Comparison of ENCODE assay signal across 20 cellular contexts in genomic region chr2:64284751-64285150, GRCh38.
DNase-seq lines count a peak whose midpoint lies in the region; FAIRE-seq and TF ChIP-seq lines count a peak whose summit lies in the region.
"Had no signal": no experiment of that assay in that cellular context is flagged by ENCODE, and none has a peak within 500 bp of the region (broad histone marks: within the 10 kb centered on the region; RNA-seq: fewer than 3 reads in every experiment).

No MANE protein-coding gene starts in this region.

- no peaks in the 10 kb centered on the region for H3K9me3 ChIP-seq in H1 (ENCODE audit: insufficient read depth in 2 of 2, low read depth in 1 of 2, low read length in 1 of 2)
- H3K9me3 ChIP-seq: suprapubic skin had no signal

- no peaks in the 10 kb centered on the region; the same call in 1 of the 2 replicates for H3K23me2 ChIP-seq in H1 (ENCODE audit: low read depth, low read length)

- no peak overlapping the region for H2BK120ac ChIP-seq in H1 (replicated peaks; ENCODE audit: low read depth, low read length)

- peaks cover 2% of the 10 kb centered on the region; the same call in 1 of the 2 replicates for H3K79me1 ChIP-seq in H1 (ENCODE audit: low read depth, low read length)

- H3K36me3 ChIP-seq in H1 (ENCODE audit: control insufficient read depth in 2 of 4, insufficient read depth in 4 of 4, low read length in 3 of 4), result no peaks in the 10 kb centered on the region
- H3K36me3 ChIP-seq: suprapubic skin had no signal

- CTCF ChIA-PET in H1 (lab: Charles Lee; ENCODE audit: partially characterized antibody), result interaction anchor here (1.5 kb wide), 1 partner anchor 27 kb away, joined by 4 read pairs; no protein-coding TSS in a partner anchor

- no peak overlapping the region for H4K5ac ChIP-seq in H1 (ENCODE audit: insufficient read length, low read depth, low read length)

- H3K23ac ChIP-seq in H1 (ENCODE audit: insufficient read length), result no peak overlapping the region

- H2BK20ac ChIP-seq in H1 (ENCODE audit: low read length), result no peak overlapping the region

- no peak overlapping the region for H3K4ac ChIP-seq in H1 (replicated peaks; ENCODE audit: insufficient read length, low read depth, low read length)

- no peak overlapping the region for H3K56ac ChIP-seq in H1 (replicated peaks; ENCODE audit: insufficient read length, low read depth, low read length)

- H3K4me3 Mint-ChIP-seq in chondrocyte (ENCODE audit: unreplicated experiment), result no peak overlapping the region
- H3K4me3 Mint-ChIP-seq: activated naive CD8-positive, alpha-beta T cell; brain had no signal

- H3K4me1 Mint-ChIP-seq in chondrocyte (ENCODE audit: low read depth), result peaks cover 26% of the 10 kb centered on the region

- H2BK15ac ChIP-seq in H1 (ENCODE audit: low read length), result no peak overlapping the region

- H3K27ac Mint-ChIP-seq in chondrocyte (ENCODE audit: unreplicated experiment), result no peak overlapping the region

- 0 out of 2 replicates have a peak overlapping the region, but pooled peaks have one; percentile 17 for H2BK5ac ChIP-seq in H1 (ENCODE audit: low read depth, low read length)

- WGBS in H1 (ENCODE audit: extremely low coverage in 1 of 2, insufficient coverage in 1 of 2, insufficient read length in 1 of 2, insufficient replicate concordance in 2 of 2, low coverage in 1 of 2, low lambda C conversion rate in 2 of 2, missing lambda C conversion rate in 1 of 2), 2 experiments, result 76% methylated on average over 3 of the region's 3 CpGs; no CpG with 5 or more reads in 1 of the 2 experiments

- no peak overlapping the region for H3K4me2 ChIP-seq in H1 (ENCODE audit: insufficient read depth in 1 of 2, low read depth in 2 of 2, low read length in 2 of 2)
- H3K4me2 ChIP-seq: KMS-11 had no signal

- peaks cover 10 to 20% (median 17%) of the 10 kb centered on the region in 4 experiments for H3K4me1 ChIP-seq in H1 (replicated peaks in 1 of 4; ENCODE audit: control insufficient read depth in 3 of 4, insufficient read depth in 4 of 4, low read length in 3 of 4)

- DNase-seq in C1 segment of cervical spinal cord (lab: John Stamatoyannopoulos, UW) (peak in 9 of 14 donors; percentile 7 to 72 (median 38)), NCI-H1694 treated with DMSO at 0.1 percent for 48 hours (lab: John Stamatoyannopoulos, UW) (peak; percentile 78), H1 (ENCODE audit: low read depth in 1 of 2, low spot score in 2 of 2) (no peak), putamen (ENCODE audit: low spot score) (peak; percentile 43), MV-4-11 (lab: John Stamatoyannopoulos, UW) (no peak), Kasumi-1 (lab: John Stamatoyannopoulos, UW) (no peak), chondrocyte (ENCODE audit: low spot score) (no peak)
- DNase-seq: activated T-cell treated with anti-CD3 and anti-CD28 coated beads, Interleukin-2, amount 50 U/mL, for 48 hours; EL; left colon; NCI-H1048; NCI-H2171; NK-92 treated with Interleukin-12 subunit alpha and Interleukin-12 subunit beta, amount 100 ng/mL, for 24 hours; T1000 had no signal

- H2AFZ ChIP-seq in H1 (ENCODE audit: low read length), result no peak overlapping the region

- no peak for FAIRE-seq in H1 (lab: Jason Lieb, UNC)
- FAIRE-seq: frontal cortex, RCC 7860 had no signal

- no peak overlapping the region; the same call in 1 of the 2 replicates for H2AK5ac ChIP-seq in H1 (ENCODE audit: low read depth, low read length)

- H3K4me3 ChIP-seq in H1 (ENCODE audit: extremely low read depth in 1 of 4, insufficient read depth in 2 of 4, low read depth in 3 of 4, low read length in 4 of 4), result no peak overlapping the region
- H3K4me3 ChIP-seq: suprapubic skin had no signal

- TF ChIP-seq POLR2A in H1 (IDR thresholded peaks at IDR 0.05; ENCODE audit: control extremely low read depth in 1 of 2, low read depth in 2 of 2, low read length in 2 of 2), result no peak

- TF ChIP-seq CTCF in H1 (IDR thresholded peaks at IDR 0.05; ENCODE audit: control extremely low read depth in 1 of 3, insufficient read depth in 1 of 3, low read depth in 1 of 3, low read length in 3 of 3), result no peak
- no peak for TF ChIP-seq CTCF in chondrocyte (IDR thresholded peaks at IDR 0.05)

- H2BK12ac ChIP-seq in H1 (ENCODE audit: low read depth, low read length), result no peak overlapping the region; the same call in 1 of the 2 replicates

- no peak for TF ChIP-seq RAD21 in H1 (IDR thresholded peaks at IDR 0.05 in 1 of 2, conservative IDR thresholded peaks at IDR 0.05 in 1 of 2; ENCODE audit: low read depth in 2 of 2, low read length in 2 of 2)

- H3K18ac ChIP-seq in H1 (ENCODE audit: extremely low read depth, low read length), result 0 out of 2 replicates have a peak overlapping the region, but pooled peaks have one; percentile 4

- POLR2A ChIA-PET in H1 (lab: Charles Lee; ENCODE audit: partially characterized antibody), result interaction anchor here (1.1 kb wide), 1 partner anchor 28 kb away, joined by 3 read pairs; no protein-coding TSS in a partner anchor

- H3K27ac ChIP-seq in H1 (ENCODE audit: low read depth, low read length), result no peak overlapping the region
- H3K27ac ChIP-seq: KMS-11, suprapubic skin had no signal

- no peaks in the 10 kb centered on the region for H3K27me3 Mint-ChIP-seq in chondrocyte (ENCODE audit: low read depth)
- H3K27me3 Mint-ChIP-seq: activated naive CD8-positive, alpha-beta T cell; brain had no signal

- H4K91ac ChIP-seq in H1 (replicated peaks; ENCODE audit: insufficient read length, low read length), result no peak overlapping the region

- no peaks in the 10 kb centered on the region for H3K27me3 ChIP-seq in H1 (replicated peaks in 1 of 4; ENCODE audit: control insufficient read depth in 3 of 4, extremely low read depth in 1 of 4, insufficient read depth in 3 of 4, low read length in 3 of 4)
- H3K27me3 ChIP-seq: suprapubic skin had no signal

- no peaks in the 10 kb centered on the region for H3K36me3 Mint-ChIP-seq in chondrocyte (ENCODE audit: low read depth)
- H3K36me3 Mint-ChIP-seq: brain had no signal

- no peak overlapping the region for H4K8ac ChIP-seq in H1 (ENCODE audit: extremely low read depth, insufficient read depth, low read length)

- H3K9ac ChIP-seq in H1 (replicated peaks in 1 of 4; ENCODE audit: extremely low read depth in 1 of 4, low read depth in 3 of 4, low read length in 3 of 4), result no peak overlapping the region
- H3K9ac ChIP-seq: KMS-11 had no signal

- no peaks in the 10 kb centered on the region for H3K79me2 ChIP-seq in H1 (ENCODE audit: control insufficient read depth in 1 of 2, insufficient read depth in 2 of 2, low read length in 2 of 2)

- no peak overlapping the region for H3K14ac ChIP-seq in H1 (ENCODE audit: insufficient read length)

- H3K9me3 Mint-ChIP-seq in chondrocyte (ENCODE audit: low read depth), result no peaks in the 10 kb centered on the region
- H3K9me3 Mint-ChIP-seq: brain had no signal

- H4K20me1 ChIP-seq in H1 (replicated peaks in 1 of 2; ENCODE audit: control insufficient read depth in 1 of 2, insufficient read depth in 2 of 2, low read length in 2 of 2), result peaks cover 0 to 6% of the 10 kb centered on the region in 2 experiments

- no peak for TF ChIP-seq EP300 in H1 (IDR thresholded peaks at IDR 0.05; ENCODE audit: borderline replicate concordance in 1 of 2, low read depth in 2 of 2, low read length in 2 of 2)

TF ChIP-seq in H1, 55 proteins besides CTCF, POLR2A, EP300 and RAD21:
- no peak for TF ChIP-seq CBX8 (IDR thresholded peaks at IDR 0.05; ENCODE audit: borderline replicate concordance, low read depth, low read length)
- TF ChIP-seq PHF8 (conservative IDR thresholded peaks at IDR 0.05; ENCODE audit: low read depth, low read length), result no peak
- no peak for TF ChIP-seq CHD1 (IDR thresholded peaks at IDR 0.05; ENCODE audit: low read depth, low read length)
- no peak for TF ChIP-seq ZNF274 (IDR thresholded peaks at IDR 0.05; ENCODE audit: borderline replicate concordance, extremely low read depth, low read length)
- no peak for TF ChIP-seq SUZ12 (IDR thresholded peaks at IDR 0.05; ENCODE audit: low read length)
- no peak for TF ChIP-seq TAF1 (IDR thresholded peaks at IDR 0.05; ENCODE audit: low read depth, low read length)
- no peak for TF ChIP-seq RFX5 (IDR thresholded peaks at IDR 0.05; ENCODE audit: borderline replicate concordance, low read depth, low read length)
- no peak for TF ChIP-seq RNF2 (IDR thresholded peaks at IDR 0.05; ENCODE audit: borderline replicate concordance, low read depth, low read length, missing control alignments, poor library complexity, severe bottlenecking)
- no peak for TF ChIP-seq MAX (IDR thresholded peaks at IDR 0.05)
- TF ChIP-seq CEBPB (IDR thresholded peaks at IDR 0.05; ENCODE audit: low read depth, low read length), result no peak
- no peak for TF ChIP-seq USF2 (IDR thresholded peaks at IDR 0.05; ENCODE audit: low read length)
- TF ChIP-seq TBP (IDR thresholded peaks at IDR 0.05; ENCODE audit: low read depth, low read length), result no peak
- no peak for TF ChIP-seq SP1 (IDR thresholded peaks at IDR 0.05; ENCODE audit: low read depth, low read length)
- TF ChIP-seq CHD2 (IDR thresholded peaks at IDR 0.05; ENCODE audit: low read length), result no peak
- no peak for TF ChIP-seq POLR2AphosphoS5 (IDR thresholded peaks at IDR 0.05; ENCODE audit: low read depth, low read length)
- no peak for TF ChIP-seq TEAD4 (IDR thresholded peaks at IDR 0.05; ENCODE audit: low read depth, low read length)
- TF ChIP-seq HDAC6 (IDR thresholded peaks at IDR 0.05; ENCODE audit: low read depth, low read length), result no peak

Comparison
In these comparisons a context has a peak if more than half of its experiments do, and no peak if none do; other contexts are left out.
1. DNase-seq: peak in C1 segment of cervical spinal cord (9 of 14), NCI-H1694 treated with DMSO at 0.1 percent for 48 hours (single experiment) and putamen (single experiment); none in H1 (0 of 2), MV-4-11 (single experiment), Kasumi-1 (0 of 2) and chondrocyte (single experiment).